22 cellular contexts compared by ENCODE assay signal in genomic region chr3:107818025-107818424, GRCh38.
DNase-seq lines count a peak whose midpoint lies in the region; ATAC-seq, FAIRE-seq and TF ChIP-seq lines count a peak whose summit lies in the region.
"Had no signal": no experiment of that assay in that cellular context is flagged by ENCODE, and none has a peak within 500 bp of the region (broad histone marks: within the 10 kb centered on the region; RNA-seq: fewer than 3 reads in every experiment).

No MANE protein-coding gene starts in this region.

- H3K4me1 ChIP-seq in HepG2 (ENCODE audit: insufficient read depth, low read length): peaks cover 12% of the 10 kb centered on the region
- H3K4me1 ChIP-seq in right lobe of liver: no peaks in the 10 kb centered on the region
- no peaks in the 10 kb centered on the region; a peak in 1 of 5 replicates for H3K4me1 ChIP-seq in K562 (replicated peaks in 1 of 2; ENCODE audit: control insufficient read depth in 2 of 2, insufficient read depth in 2 of 2, low read length in 2 of 2)
- H3K4me1 ChIP-seq in neural progenitor cell: peaks cover 14% of the 10 kb centered on the region
- H3K4me1 ChIP-seq in pancreas: no peaks in the 10 kb centered on the region
- H3K4me1 ChIP-seq: BE2C; BLaER1 treated with 17β-estradiol and CSF1 and Interleukin-3, amounts not matched to agents 10 nM and 100 nM had no signal

- H3K9me1 ChIP-seq in K562 (ENCODE audit: control insufficient read depth, insufficient read depth, low read length): no peaks in the 10 kb centered on the region

- peaks cover 12% of the 10 kb centered on the region for H3K27me3 Mint-ChIP-seq in neural progenitor cell (ENCODE audit: insufficient read depth, low read depth)

- ATAC-seq in HepG2 (no peak), right lobe of liver (no peak), K562 (no peak), pancreas (no peak)

- no peak for TF ChIP-seq CTCF in HepG2 (CRISPR knock-in tag; IDR thresholded peaks at IDR 0.05)
- no peak for TF ChIP-seq CTCF in right lobe of liver (IDR thresholded peaks at IDR 0.05)
- no peak for TF ChIP-seq CTCF in K562 (IDR thresholded peaks at IDR 0.05 in 2 of 3, conservative IDR thresholded peaks at IDR 0.05 in 1 of 3; ENCODE audit: insufficient read depth in 2 of 3, low read depth in 1 of 3, low read length in 3 of 3)
- no peak for TF ChIP-seq CTCF in neural progenitor cell (IDR thresholded peaks at IDR 0.05)
- TF ChIP-seq CTCF in pancreas (IDR thresholded peaks at IDR 0.05): no peak

- H3K9me3 Mint-ChIP-seq in neural progenitor cell: no peaks in the 10 kb centered on the region
- H3K9me3 Mint-ChIP-seq: CD14-positive monocyte; CD4-positive, alpha-beta T cell; CD8-positive, alpha-beta memory T cell had no signal

- H3K9ac ChIP-seq in HepG2 (ENCODE audit: insufficient read depth, low read depth, low read length) (no peak overlapping the region), K562 (ENCODE audit: insufficient read depth in 1 of 2, low read depth in 2 of 2, low read length in 2 of 2) (no peak overlapping the region), neural progenitor cell (no peak overlapping the region)
- H3K9ac ChIP-seq: BLaER1 treated with 17β-estradiol and CSF1 and Interleukin-3, amounts not matched to agents 10 nM and 100 nM had no signal

- DNase-seq in HepG2 (ENCODE audit: low spot score) (no peak), right lobe of liver (no peak), K562 (ENCODE audit: extremely low read depth in 1 of 4, low spot score in 3 of 4) (no peak), neural progenitor cell (ENCODE audit: low spot score) (no peak), islet precursor cell (no peak), pancreas (no peak)
- DNase-seq: ACHN; AML-193; BE2C; CD4-positive, alpha-beta T cell; CD8-positive, alpha-beta memory T cell; DMS53; GF-D8; GOT3; H7; HCEC 1CT had no signal

- CTCF ChIA-PET in HepG2 (lab: Yijun Ruan, JAX; ENCODE audit: low intra/inter-chr PET ratio, low total read pairs): no interaction called here
- CTCF ChIA-PET in K562 (lab: Yijun Ruan, JAX; ENCODE audit: low intra/inter-chr PET ratio): no interaction called here

- no peaks in the 10 kb centered on the region for H3F3A ChIP-seq in neural progenitor cell (ENCODE audit: low read depth)

- H3K36me3 Mint-ChIP-seq in neural progenitor cell: no peaks in the 10 kb centered on the region
- H3K36me3 Mint-ChIP-seq: CD14-positive monocyte; CD8-positive, alpha-beta memory T cell had no signal

- POLR2A ChIA-PET in HepG2 (lab: Yijun Ruan, JAX): no interaction called here
- POLR2A ChIA-PET in K562 (lab: Yijun Ruan, JAX): no interaction called here

- H3K9me3 ChIP-seq in HepG2 (ENCODE audit: low read length) (no peaks in the 10 kb centered on the region), right lobe of liver (no peaks in the 10 kb centered on the region), K562 (replicated peaks; ENCODE audit: control insufficient read depth, insufficient read depth, low read depth, low read length) (no peaks in the 10 kb centered on the region), neural progenitor cell (ENCODE audit: low read depth) (no peaks in the 10 kb centered on the region), pancreas (no peaks in the 10 kb centered on the region)
- H3K9me3 ChIP-seq: BE2C had no signal

- H3K27ac Mint-ChIP-seq in neural progenitor cell: no peak overlapping the region
- H3K27ac Mint-ChIP-seq: CD14-positive monocyte; CD4-positive, alpha-beta T cell had no signal

- H4K20me1 ChIP-seq in HepG2 (ENCODE audit: insufficient read depth, low read length) (no peaks in the 10 kb centered on the region), K562 (replicated peaks; ENCODE audit: control insufficient read depth, insufficient read depth, low read length) (no peaks in the 10 kb centered on the region), neural progenitor cell (ENCODE audit: low read depth) (no peaks in the 10 kb centered on the region)
- H4K20me1 ChIP-seq: BLaER1 treated with 17β-estradiol and CSF1 and Interleukin-3, amounts not matched to agents 10 nM and 100 nM had no signal

- H3K79me2 ChIP-seq in HepG2 (ENCODE audit: insufficient read depth, low read length) (no peaks in the 10 kb centered on the region), K562 (ENCODE audit: control insufficient read depth, insufficient read depth, low read length) (no peaks in the 10 kb centered on the region), neural progenitor cell (ENCODE audit: low read depth) (no peaks in the 10 kb centered on the region)

- H3K27me3 ChIP-seq in HepG2 (ENCODE audit: control insufficient read depth in 1 of 2, insufficient read depth in 2 of 2, low read length in 2 of 2) (no peaks in the 10 kb centered on the region), right lobe of liver (no peaks in the 10 kb centered on the region), K562 (ENCODE audit: control insufficient read depth in 2 of 2, insufficient read depth in 2 of 2, low read length in 2 of 2) (peaks cover 4 to 7% of the 10 kb centered on the region in 2 experiments; a peak in 3 of 5 replicates), neural progenitor cell (no peaks in the 10 kb centered on the region), pancreas (no peaks in the 10 kb centered on the region)
- H3K27me3 ChIP-seq: BE2C; BLaER1 treated with 17β-estradiol and CSF1 and Interleukin-3, amounts not matched to agents 10 nM and 100 nM had no signal

- no peak for FAIRE-seq in HepG2 (lab: Jason Lieb, UNC)
- FAIRE-seq in K562 (lab: Jason Lieb, UNC): no peak
- no peak for FAIRE-seq in pancreas (lab: Jason Lieb, UNC)
- FAIRE-seq: A204.1, GM12891, GM18507 had no signal

- peaks cover 14% of the 10 kb centered on the region for H3K4me1 Mint-ChIP-seq in neural progenitor cell
- H3K4me1 Mint-ChIP-seq: CD14-positive monocyte; CD8-positive, alpha-beta memory T cell had no signal

- BruUV-seq in HepG2 (replicated peaks; lab: Mats Ljungman, UMichigan): no TSS peak
- no TSS peak for BruUV-seq in K562 (replicated peaks; lab: Mats Ljungman, UMichigan)

- no peak for TF ChIP-seq EP300 in HepG2 (IDR thresholded peaks at IDR 0.05; ENCODE audit: low read depth in 2 of 2, low read length in 2 of 2)
- no peak for TF ChIP-seq EP300 in HepG2 (CRISPR knock-in tag; IDR thresholded peaks at IDR 0.05; ENCODE audit: borderline replicate concordance)
- no peak for TF ChIP-seq EP300 in K562 (IDR thresholded peaks at IDR 0.05; ENCODE audit: low read length)

- no peak overlapping the region for H3K27ac ChIP-seq in HepG2 (ENCODE audit: extremely low read length, insufficient read depth, low read length)
- H3K27ac ChIP-seq in right lobe of liver: no peak overlapping the region
- H3K27ac ChIP-seq in K562 (ENCODE audit: extremely low read depth, low read depth, low read length): no peak overlapping the region
- H3K27ac ChIP-seq in neural progenitor cell: no peak overlapping the region
- H3K27ac ChIP-seq in pancreas: no peak overlapping the region
- H3K27ac ChIP-seq: 22Rv1; BLaER1 treated with 17β-estradiol and CSF1 and Interleukin-3, amounts not matched to agents 10 nM and 100 nM had no signal

- H3K4me2 ChIP-seq in HepG2 (ENCODE audit: low read depth, low read length) (no peak overlapping the region), K562 (ENCODE audit: insufficient read depth, low read length) (no peak overlapping the region), neural progenitor cell (no peak overlapping the region)
- H3K4me2 ChIP-seq: BLaER1 treated with 17β-estradiol and CSF1 and Interleukin-3, amounts not matched to agents 10 nM and 100 nM had no signal

- no peak for TF ChIP-seq RAD21 in HepG2 (CRISPR knock-in tag; IDR thresholded peaks at IDR 0.05)
- no peak for TF ChIP-seq RAD21 in K562 (CRISPR knock-in tag; conservative IDR thresholded peaks at IDR 0.05 in 1 of 2, IDR thresholded peaks at IDR 0.05 in 1 of 2)

- no peak overlapping the region for H3K4me3 Mint-ChIP-seq in neural progenitor cell
- H3K4me3 Mint-ChIP-seq: CD14-positive monocyte; CD4-positive, alpha-beta T cell; CD8-positive, alpha-beta memory T cell had no signal

- H3K4me3 ChIP-seq in HepG2 (replicated peaks in 1 of 3; ENCODE audit: insufficient read depth in 1 of 3, low read depth in 2 of 3, low read length in 3 of 3): no peak overlapping the region
- no peak overlapping the region for H3K4me3 ChIP-seq in right lobe of liver
- no peak overlapping the region for H3K4me3 ChIP-seq in K562
- no peak overlapping the region for H3K4me3 ChIP-seq in neural progenitor cell
- H3K4me3 ChIP-seq in pancreas: no peak overlapping the region
- H3K4me3 ChIP-seq: BLaER1 treated with 17β-estradiol and CSF1 and Interleukin-3, amounts not matched to agents 10 nM and 100 nM had no signal

- intact Hi-C loops in HepG2 (cut with micrococcal nuclease; ENCODE audit: unreplicated experiment) (no loop called here), right lobe of liver (cut with DNase I) (no loop called here), K562 (cut with micrococcal nuclease) (no loop called here), pancreas (cut with DNase I) (no loop called here)

- TF ChIP-seq POLR2A in HepG2 (IDR thresholded peaks at IDR 0.05; ENCODE audit: insufficient read depth in 1 of 2, low read depth in 2 of 2, low read length in 2 of 2) (no peak), right lobe of liver (IDR thresholded peaks at IDR 0.05) (no peak), K562 (conservative IDR thresholded peaks at IDR 0.05) (no peak)

- in situ Hi-C loops in HepG2 (cut with HindIII; ENCODE audit: extremely low pct_ligation_motif_present, low pct_unique_long_range_greater_than_20kb) (no loop called here), K562 (cut with MboI) (no loop called here)

- H3K36me3 ChIP-seq in HepG2 (replicated peaks in 1 of 2; ENCODE audit: control insufficient read depth in 1 of 2, insufficient read depth in 2 of 2, low read length in 2 of 2): no peaks in the 10 kb centered on the region
- no peaks in the 10 kb centered on the region for H3K36me3 ChIP-seq in right lobe of liver
- H3K36me3 ChIP-seq in K562 (ENCODE audit: control insufficient read depth, insufficient read depth, low read length): no peaks in the 10 kb centered on the region
- no peaks in the 10 kb centered on the region for H3K36me3 ChIP-seq in neural progenitor cell
- H3K36me3 ChIP-seq in pancreas: no peaks in the 10 kb centered on the region
- H3K36me3 ChIP-seq: BE2C; BLaER1 treated with 17β-estradiol and CSF1 and Interleukin-3, amounts not matched to agents 10 nM and 100 nM had no signal

- WGBS in HepG2 (ENCODE audit: low lambda C conversion rate): 57% methylated on average over 1 of the region's 1 CpG
- WGBS in right lobe of liver (ENCODE audit: insufficient coverage, low coverage, low lambda C conversion rate, missing lambda C conversion rate): 100% methylated on average over 1 of the region's 1 CpG
- WGBS in K562 (ENCODE audit: insufficient coverage, low coverage, missing lambda C conversion rate): 0% methylated on average over 1 of the region's 1 CpG
- 94% methylated on average over 1 of the region's 1 CpG for WGBS in pancreas, 2 donors

- H2AFZ ChIP-seq in HepG2 (ENCODE audit: low read length): no peak overlapping the region
- H2AFZ ChIP-seq in K562 (ENCODE audit: low read depth, low read length): no peak overlapping the region
- H2AFZ ChIP-seq in neural progenitor cell (replicated peaks): peak overlapping the region; percentile 35

TF ChIP-seq in K562, 482 proteins besides CTCF, POLR2A, EP300 and RAD21 (continues in another document):
- TF ChIP-seq ZFPM2 (CRISPR knock-in tag; IDR thresholded peaks at IDR 0.05) (no peak), MAFG (tag; conservative IDR thresholded peaks at IDR 0.05) (0 out of 2 replicates have a peak, but pooled peaks have one; percentile 54), ZNF316 (IDR thresholded peaks at IDR 0.05) (peak; percentile 50; the same call in 1 of the 2 replicates)

Comparison
In these comparisons a context has a peak if more than half of its experiments do, and no peak if none do; other contexts are left out.
1. Of the 241 proteins assayed by ChIP-seq in both HepG2 and K562: peak only in HepG2: MAFF; only in K562: MAFG; in both: MAFK; in neither: 238.